18 cellular contexts compared by ENCODE assay signal in the genomic region with DNA sequence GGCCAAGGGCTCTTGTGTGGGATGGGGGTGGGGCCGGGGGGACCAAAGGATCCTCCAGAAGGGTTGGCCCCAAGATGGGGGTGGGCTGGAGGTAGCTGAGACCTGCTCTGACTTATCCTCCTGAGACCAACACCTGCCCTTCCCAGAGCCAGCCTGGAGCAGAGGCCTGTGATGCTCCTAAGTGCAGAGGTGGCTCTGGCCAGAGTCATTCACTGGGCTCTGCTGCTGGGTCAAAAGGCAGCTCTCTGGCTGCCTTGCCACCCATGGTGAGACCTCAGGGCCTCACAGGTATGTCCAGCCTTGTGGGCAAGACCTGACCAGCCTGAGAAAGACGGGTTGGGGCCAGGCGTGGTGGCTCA. TPM values are rescaled to one million over a fixed set of nuclear protein-coding genes. Genes with fewer than 3 reads are reported as not detected.
"Had no signal": no experiment of that assay in that cellular context is flagged by ENCODE, and none has a peak within 500 bp of the region (broad histone marks: within the 10 kb centered on the region; RNA-seq: fewer than 3 reads in every experiment).

No MANE protein-coding gene starts in this region.

- ATAC-seq: activated CD4-positive, alpha-beta T cell treated with anti-CD3 and anti-CD28 coated beads for 36 hours had no signal

- H3K9ac ChIP-seq: parathyroid adenoma had no signal

- H3K36me3 ChIP-seq: right atrium auricular region, transverse colon, WERI-Rb-1 had no signal

- H3K4me3 ChIP-seq: dorsolateral prefrontal cortex, esophagus muscularis mucosa, left lung, right atrium auricular region, SK-N-MC, skin epidermis, transverse colon had no signal

- H3K27me3 ChIP-seq: dorsolateral prefrontal cortex, esophagus muscularis mucosa, left lung, right atrium auricular region, transverse colon had no signal

- H3K9me3 ChIP-seq: esophagus muscularis mucosa, left lung, right atrium auricular region, transverse colon had no signal

- DNase-seq: activated CD4-positive, alpha-beta memory T cell treated with anti-CD3 and anti-CD28 coated beads for 36 hours; activated CD4-positive, alpha-beta T cell treated with anti-CD3 and anti-CD28 coated beads for 36 hours; activated effector memory CD4-positive, alpha-beta T cell treated with Interleukin-2 at 50 U/mL for 16 hours; activated naive CD4-positive, alpha-beta T cell treated with anti-CD3 and anti-CD28 coated beads, Interleukin-2, amount 50 U/mL, for 16 hours; activated T-cell treated with anti-CD3 and anti-CD28 coated beads, Interleukin-2, amount 50 U/mL, for 24 hours; dorsolateral prefrontal cortex; left lung; stimulated activated CD4-positive, alpha-beta T cell treated with anti-CD3 and anti-CD28 coated beads, Interleukin-15, amount 100 ng/mL, for 24 hours; stimulated activated CD4-positive, alpha-beta T cell treated with anti-CD3 and anti-CD28 coated beads, Interleukin-4, amount 100 ng/mL, for 1 hour; stimulated activated naive CD4-positive, alpha-beta T cell treated with Interleukin-2 at 50 U/mL for 16 hours; transverse colon had no signal

- H3K27ac ChIP-seq: esophagus muscularis mucosa, left lung, parathyroid adenoma, right atrium auricular region, SK-N-MC, transverse colon, WERI-Rb-1 had no signal

- H3K4me1 ChIP-seq: parathyroid adenoma had no signal

RNA-seq across cellular contexts. Expression of a gene that starts 0.4 kb away (rescaled TPM):
- total RNA-seq: activated CD4-positive, alpha-beta memory T cell treated with anti-CD3 and anti-CD28 coated beads for 36 hours had no signal

RNA-seq across cellular contexts. Expression of a gene that starts 18.8 kb away (rescaled TPM):
- total RNA-seq: T-helper 1 cell treated with Interleukin-12 subunit alpha and Interleukin-12 subunit beta and Interleukin-4 antibody, amounts not matched to agents 30 ng/mL and 1 ng/mL, for 36 hours had no signal
